In genomic region chr3:53254810-53255359, GRCh38 we compare ENCODE assay signal across 7 cellular contexts. TPM values are rescaled to one million over a fixed set of nuclear protein-coding genes. Genes with fewer than 3 reads are reported as not detected.
DNase-seq lines count a peak whose midpoint lies in the region; TF ChIP-seq lines count a peak whose summit lies in the region.

No MANE protein-coding gene starts in this region.

- 0% methylated on average over 21 of the region's 21 CpGs for WGBS in ectodermal cell, 2 experiments
- 0 to 1% methylated on average over 20 to 21 of the region's 21 CpGs for WGBS in lower leg skin, 2 donors

- in situ Hi-C loops in HAP-1 (cut with MboI; ENCODE audit: low sequenced_read_pairs): no loop called here

- no peak for TF ChIP-seq POLR2A in lower leg skin (IDR thresholded peaks at IDR 0.05)

- intact Hi-C loops in lower leg skin (cut with DNase I; ENCODE audit: low total_unique reads): no loop called here

- no peak for TF ChIP-seq CTCF in GM12875 (IDR thresholded peaks at IDR 0.05; ENCODE audit: borderline replicate concordance, insufficient read depth, low read depth, low read length)
- no peak for TF ChIP-seq CTCF in lower leg skin (IDR thresholded peaks at IDR 0.05)

- peaks cover 54% of the 10 kb centered on the region for H3K4me1 ChIP-seq in HAP-1
- peaks cover 29% of the 10 kb centered on the region for H3K4me1 ChIP-seq in ectodermal cell (ENCODE audit: control insufficient read depth, insufficient read depth, low read length)

- H3K9me3 ChIP-seq in HAP-1: no peaks in the 10 kb centered on the region
- H3K9me3 ChIP-seq in ectodermal cell (ENCODE audit: control insufficient read depth, low read length): no peaks in the 10 kb centered on the region

- H3K4me3 ChIP-seq in GM12875 (ENCODE audit: low read depth, low read length) (peak overlapping the region; percentile 83), HAP-1 (peak overlapping the region; percentile 91), ectodermal cell (ENCODE audit: insufficient read depth, low read depth, low read length) (peak overlapping the region; percentile 97), lower leg skin (ENCODE audit: low read depth, poor library complexity, severe bottlenecking) (peak overlapping the region; percentile 89)

- H3K27me3 ChIP-seq in HAP-1 (ENCODE audit: low read depth) (no peaks in the 10 kb centered on the region), ectodermal cell (ENCODE audit: control insufficient read depth, insufficient read depth, low read length, poor library complexity, severe bottlenecking) (no peaks in the 10 kb centered on the region)

- peaks cover 25% of the 10 kb centered on the region for H3K36me3 ChIP-seq in HAP-1 (replicated peaks)
- no peaks in the 10 kb centered on the region for H3K36me3 ChIP-seq in ectodermal cell (ENCODE audit: control insufficient read depth, insufficient read depth, low read length)

- peak; percentile 67 to 89 for DNase-seq in HAP-1 (ENCODE audit: low spot score in 2 of 2)
- DNase-seq in MV-4-11 (lab: John Stamatoyannopoulos, UW): peak; percentile 35
- peak; percentile 64 to 74 for DNase-seq in activated CD4-positive, alpha-beta T cell treated with anti-CD3 and anti-CD28 coated beads, Interleukin-2, amount 50 U/mL, for 48 hours
- peak; percentile 54 to 92 for DNase-seq in lower leg skin (ENCODE audit: low spot score in 2 of 2)
- DNase-seq in stimulated activated CD4-positive, alpha-beta T cell treated with anti-CD3 and anti-CD28 coated beads, TNF-alpha, amount 100 ng/mL, for 4 hours (ENCODE audit: low read depth in 3 of 3): peak in 2 of 3 experiments; percentile 3 to 5

- peak overlapping the region; percentile 85 for H3K27ac ChIP-seq in ectodermal cell (ENCODE audit: insufficient read depth, low read depth, low read length, poor library complexity, severe bottlenecking)

RNA-seq across cellular contexts. Expression of gene TKT, which starts 0.9 kb away (rescaled TPM):
- 481 TPM for polyA plus RNA-seq in ectodermal cell (2013, experiment 1 of 4)
- 454 TPM for polyA plus RNA-seq in ectodermal cell (2013, experiment 2 of 4)
- polyA plus RNA-seq in ectodermal cell (2013, experiment 3 of 4): 411 TPM
- polyA plus RNA-seq in ectodermal cell (2013, experiment 4 of 4): 424 TPM
- 100 to 1,000 TPM in 3 of 4 donors, 10 to 100 TPM in 1; 98.1 to 195 (median 154) TPM for total RNA-seq in lower leg skin

Comparison
In these comparisons a context has a peak if more than half of its experiments do, and no peak if none do; other contexts are left out.
1. Peak in every context shown above with its lines: DNase-seq, H3K4me3 ChIP-seq and H3K27ac ChIP-seq.
2. DNase-seq: peak in every context shown above with its lines; median percentile 78 in HAP-1; 73 in lower leg skin; 69 in activated CD4-positive, alpha-beta T cell treated with anti-CD3 and anti-CD28 coated beads, Interleukin-2, amount 50 U/mL, for 48 hours; 35 in MV-4-11; 4 in stimulated activated CD4-positive, alpha-beta T cell treated with anti-CD3 and anti-CD28 coated beads, TNF-alpha, amount 100 ng/mL, for 4 hours.